8 cellular contexts compared by ENCODE assay signal in genomic region chr10:88064608-88065383, GRCh38.
DNase-seq lines count a peak whose midpoint lies in the region; ATAC-seq and TF ChIP-seq lines count a peak whose summit lies in the region.

No MANE protein-coding gene starts in this region.

- peaks cover 30% of the 10 kb centered on the region for H3K4me1 Mint-ChIP-seq in chondrocyte (ENCODE audit: low read depth)

- no peak overlapping the region for H3K4me3 Mint-ChIP-seq in chondrocyte (ENCODE audit: unreplicated experiment)

- peaks cover 28 to 86% of the 10 kb centered on the region in 2 donors for H3K4me1 ChIP-seq in left lung

- H3K27ac ChIP-seq in left lung (peak overlapping the region in 1 of 2 donors; percentile 93), brain microvascular endothelial cell (no peak overlapping the region)

- ATAC-seq in HG03521 (IDR thresholded peaks at IDR 0.05; ENCODE audit: unreplicated experiment) (peak; percentile 48), left lung (peak; percentile 25)

- no peaks in the 10 kb centered on the region for H3K36me3 Mint-ChIP-seq in chondrocyte (ENCODE audit: low read depth)

- H3K36me3 ChIP-seq in left lung (no peaks in the 10 kb centered on the region), brain microvascular endothelial cell (replicated peaks) (no peaks in the 10 kb centered on the region)

- H3K9me3 Mint-ChIP-seq in chondrocyte (ENCODE audit: low read depth) = peaks cover 5% of the 10 kb centered on the region

- intact Hi-C loops in left lung (cut with DNase I) = no loop called here

- H3K27ac Mint-ChIP-seq in chondrocyte (ENCODE audit: unreplicated experiment) = no peak overlapping the region

- H3K4me3 ChIP-seq in GM08714 (ENCODE audit: low read length) (peak overlapping the region; percentile 58; the same call in 1 of the 2 replicates), left lung (no peak overlapping the region), brain microvascular endothelial cell (ENCODE audit: low read depth, low read length) (no peak overlapping the region)

- no peaks in the 10 kb centered on the region for H3K27me3 Mint-ChIP-seq in chondrocyte (ENCODE audit: low read depth)

- TF ChIP-seq CTCF in GM20000 (IDR thresholded peaks at IDR 0.05; ENCODE audit: extremely low read depth, missing control alignments) (no peak), left lung (IDR thresholded peaks at IDR 0.05) (no peak), brain microvascular endothelial cell (IDR thresholded peaks at IDR 0.05; ENCODE audit: low read depth, low read length, missing control alignments) (no peak), chondrocyte (IDR thresholded peaks at IDR 0.05) (no peak)

- peak; percentile 45 for DNase-seq in GM20000 (ENCODE audit: low spot score)
- DNase-seq in activated T-cell treated with anti-CD3 and anti-CD28 coated beads for 48 hours (ENCODE audit: low read depth) = peak; percentile 31
- peak in 1 of 2 donors; percentile 49 for DNase-seq in left lung
- DNase-seq in brain microvascular endothelial cell = no peak
- DNase-seq in NCI-H2196 (lab: John Stamatoyannopoulos, UW; ENCODE audit: unreplicated experiment) = no peak
- no peak for DNase-seq in chondrocyte (ENCODE audit: low spot score)

- in situ Hi-C loops in brain microvascular endothelial cell (cut with HindIII; ENCODE audit: low pct_ligation_motif_present, low sequenced_read_pairs) = no loop called here

- H3K27me3 ChIP-seq in left lung (no peaks in the 10 kb centered on the region), brain microvascular endothelial cell (replicated peaks) (no peaks in the 10 kb centered on the region)

- no peaks in the 10 kb centered on the region for H3K9me3 ChIP-seq in left lung

Comparison
In these comparisons a context has a peak if more than half of its experiments do, and no peak if none do; other contexts are left out.
1. DNase-seq: peak in GM20000 (single experiment) and activated T-cell treated with anti-CD3 and anti-CD28 coated beads for 48 hours (single experiment); none in brain microvascular endothelial cell (single experiment), NCI-H2196 (single experiment) and chondrocyte (single experiment).